In the genomic region with DNA sequence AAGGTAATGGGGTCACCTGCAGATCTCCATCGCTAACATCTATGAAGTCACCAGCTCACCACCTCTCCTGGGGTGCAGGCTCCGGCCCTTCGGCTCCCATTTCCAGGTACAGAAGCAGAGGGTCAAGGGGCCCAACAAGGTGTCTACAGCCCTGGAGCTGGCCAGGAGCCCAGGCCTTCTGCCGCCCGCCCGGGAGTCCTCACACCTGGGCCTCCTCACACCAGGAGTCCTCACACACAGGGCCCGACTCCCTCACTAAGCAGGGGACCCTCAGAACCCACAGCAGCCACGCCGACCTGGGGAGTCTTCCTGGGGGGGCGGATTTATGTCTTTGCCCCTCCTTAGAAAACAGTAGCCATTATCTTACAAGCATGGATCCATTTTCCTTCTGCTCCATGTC, we compare ENCODE assay signal across 7 cellular contexts. TPM values are rescaled to one million over a fixed set of nuclear protein-coding genes. Genes with fewer than 3 reads are reported as not detected.
"Had no signal": no experiment of that assay in that cellular context is flagged by ENCODE, and none has a peak within 500 bp of the region (broad histone marks: within the 10 kb centered on the region; RNA-seq: fewer than 3 reads in every experiment).

No MANE protein-coding gene starts in this region.

- FAIRE-seq: H1, H54, HTR-8/SVneo had no signal

- H2AFZ ChIP-seq: GM23338 had no signal

- H3K4me3 ChIP-seq: GM23338 had no signal

- H3K4me3 Mint-ChIP-seq: GM23338, H9, IgD-negative memory B cell had no signal

- H3K9me3 Mint-ChIP-seq: GM23338, H9 had no signal

- DNase-seq: H9, HCEC 1CT had no signal

- ATAC-seq: GM23338 had no signal

- H3K4me2 ChIP-seq: GM23338 had no signal

- H3K27ac Mint-ChIP-seq: GM23338, H9, IgD-negative memory B cell had no signal

RNA-seq across cellular contexts. Expression of a gene that starts 43.4 kb away (rescaled TPM):
- total RNA-seq: GM23338, H1, H9 had no signal
- polyA plus RNA-seq: H1, IgD-negative memory B cell had no signal
